Comparison of ENCODE assay signal across 1 cellular context in genomic region chrX:5648941-5649568, GRCh38.
TF ChIP-seq lines count a peak whose summit lies in the region.

No MANE protein-coding gene starts in this region.

TF ChIP-seq in GM23338, 12 proteins besides CTCF, POLR2A, EP300 and RAD21 (continued from another document):
- TF ChIP-seq, protein P1, sequence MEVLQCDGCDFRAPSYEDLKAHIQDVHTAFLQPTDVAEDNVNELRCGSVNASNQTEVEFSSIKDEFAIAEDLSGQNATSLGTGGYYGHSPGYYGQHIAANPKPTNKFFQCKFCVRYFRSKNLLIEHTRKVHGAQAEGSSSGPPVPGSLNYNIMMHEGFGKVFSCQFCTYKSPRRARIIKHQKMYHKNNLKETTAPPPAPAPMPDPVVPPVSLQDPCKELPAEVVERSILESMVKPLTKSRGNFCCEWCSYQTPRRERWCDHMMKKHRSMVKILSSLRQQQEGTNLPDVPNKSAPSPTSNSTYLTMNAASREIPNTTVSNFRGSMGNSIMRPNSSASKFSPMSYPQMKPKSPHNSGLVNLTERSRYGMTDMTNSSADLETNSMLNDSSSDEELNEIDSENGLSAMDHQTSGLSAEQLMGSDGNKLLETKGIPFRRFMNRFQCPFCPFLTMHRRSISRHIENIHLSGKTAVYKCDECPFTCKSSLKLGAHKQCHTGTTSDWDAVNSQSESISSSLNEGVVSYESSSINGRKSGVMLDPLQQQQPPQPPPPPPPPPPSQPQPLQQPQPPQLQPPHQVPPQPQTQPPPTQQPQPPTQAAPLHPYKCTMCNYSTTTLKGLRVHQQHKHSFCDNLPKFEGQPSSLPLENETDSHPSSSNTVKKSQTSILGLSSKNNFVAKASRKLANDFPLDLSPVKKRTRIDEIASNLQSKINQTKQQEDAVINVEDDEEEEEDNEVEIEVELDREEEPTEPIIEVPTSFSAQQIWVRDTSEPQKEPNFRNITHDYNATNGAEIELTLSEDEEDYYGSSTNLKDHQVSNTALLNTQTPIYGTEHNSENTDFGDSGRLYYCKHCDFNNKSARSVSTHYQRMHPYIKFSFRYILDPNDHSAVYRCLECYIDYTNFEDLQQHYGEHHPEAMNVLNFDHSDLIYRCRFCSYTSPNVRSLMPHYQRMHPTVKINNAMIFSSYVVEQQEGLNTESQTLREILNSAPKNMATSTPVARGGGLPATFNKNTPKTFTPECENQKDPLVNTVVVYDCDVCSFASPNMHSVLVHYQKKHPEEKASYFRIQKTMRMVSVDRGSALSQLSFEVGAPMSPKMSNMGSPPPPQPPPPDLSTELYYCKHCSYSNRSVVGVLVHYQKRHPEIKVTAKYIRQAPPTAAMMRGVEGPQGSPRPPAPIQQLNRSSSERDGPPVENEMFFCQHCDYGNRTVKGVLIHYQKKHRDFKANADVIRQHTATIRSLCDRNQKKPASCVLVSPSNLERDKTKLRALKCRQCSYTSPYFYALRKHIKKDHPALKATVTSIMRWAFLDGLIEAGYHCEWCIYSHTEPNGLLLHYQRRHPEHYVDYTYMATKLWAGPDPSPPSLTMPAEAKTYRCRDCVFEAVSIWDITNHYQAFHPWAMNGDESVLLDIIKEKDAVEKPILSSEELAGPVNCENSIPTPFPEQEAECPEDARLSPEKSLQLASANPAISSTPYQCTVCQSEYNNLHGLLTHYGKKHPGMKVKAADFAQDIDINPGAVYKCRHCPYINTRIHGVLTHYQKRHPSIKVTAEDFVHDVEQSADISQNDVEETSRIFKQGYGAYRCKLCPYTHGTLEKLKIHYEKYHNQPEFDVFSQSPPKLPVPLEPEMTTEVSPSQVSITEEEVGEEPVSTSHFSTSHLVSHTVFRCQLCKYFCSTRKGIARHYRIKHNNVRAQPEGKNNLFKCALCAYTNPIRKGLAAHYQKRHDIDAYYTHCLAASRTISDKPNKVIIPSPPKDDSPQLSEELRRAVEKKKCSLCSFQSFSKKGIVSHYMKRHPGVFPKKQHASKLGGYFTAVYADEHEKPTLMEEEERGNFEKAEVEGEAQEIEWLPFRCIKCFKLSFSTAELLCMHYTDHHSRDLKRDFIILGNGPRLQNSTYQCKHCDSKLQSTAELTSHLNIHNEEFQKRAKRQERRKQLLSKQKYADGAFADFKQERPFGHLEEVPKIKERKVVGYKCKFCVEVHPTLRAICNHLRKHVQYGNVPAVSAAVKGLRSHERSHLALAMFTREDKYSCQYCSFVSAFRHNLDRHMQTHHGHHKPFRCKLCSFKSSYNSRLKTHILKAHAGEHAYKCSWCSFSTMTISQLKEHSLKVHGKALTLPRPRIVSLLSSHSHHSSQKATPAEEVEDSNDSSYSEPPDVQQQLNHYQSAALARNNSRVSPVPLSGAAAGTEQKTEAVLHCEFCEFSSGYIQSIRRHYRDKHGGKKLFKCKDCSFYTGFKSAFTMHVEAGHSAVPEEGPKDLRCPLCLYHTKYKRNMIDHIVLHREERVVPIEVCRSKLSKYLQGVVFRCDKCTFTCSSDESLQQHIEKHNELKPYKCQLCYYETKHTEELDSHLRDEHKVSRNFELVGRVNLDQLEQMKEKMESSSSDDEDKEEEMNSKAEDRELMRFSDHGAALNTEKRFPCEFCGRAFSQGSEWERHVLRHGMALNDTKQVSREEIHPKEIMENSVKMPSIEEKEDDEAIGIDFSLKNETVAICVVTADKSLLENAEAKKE (CRISPR knock-in tag; IDR thresholded peaks at IDR 0.05), result peak; percentile 3; the same call in 1 of the 2 replicates
- no peak for TF ChIP-seq STAT1 (IDR thresholded peaks at IDR 0.05; ENCODE audit: unreplicated experiment)
- TF ChIP-seq ZNF114 (CRISPR knock-in tag; IDR thresholded peaks at IDR 0.05), result no peak
- peak; percentile 13; the same call in 1 of the 2 replicates for TF ChIP-seq CREB1 (CRISPR knock-in tag; IDR thresholded peaks at IDR 0.05; ENCODE audit: low read depth)
